17 cellular contexts compared by ENCODE assay signal in the genomic region with DNA sequence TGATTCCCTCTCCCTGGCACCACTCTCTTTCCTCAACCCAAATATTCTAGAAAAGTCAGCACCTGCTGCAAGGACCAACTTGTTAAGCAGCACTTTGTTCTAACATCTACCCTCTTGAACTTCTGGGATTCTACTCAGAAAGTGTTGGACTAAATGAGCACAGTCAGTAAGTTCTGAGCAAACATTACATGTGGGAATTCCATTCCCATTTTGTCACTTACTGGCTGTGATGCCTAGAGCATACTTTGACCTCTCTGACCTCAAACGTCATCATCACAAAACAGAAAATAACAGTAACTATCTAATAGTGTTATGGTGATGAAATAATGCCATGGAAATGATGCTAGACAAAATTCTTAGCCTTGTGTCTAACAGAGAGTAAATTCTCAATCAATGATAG.
DNase-seq lines count a peak whose midpoint lies in the region; ATAC-seq and TF ChIP-seq lines count a peak whose summit lies in the region.
"Had no signal": no experiment of that assay in that cellular context is flagged by ENCODE, and none has a peak within 500 bp of the region (broad histone marks: within the 10 kb centered on the region; RNA-seq: fewer than 3 reads in every experiment).

No MANE protein-coding gene starts in this region.

- H2BK12ac ChIP-seq in mesenchymal stem cell (ENCODE audit: low read length in 2 of 2): no peak overlapping the region

- no peaks in the 10 kb centered on the region for H3K79me1 ChIP-seq in mesenchymal stem cell (replicated peaks; ENCODE audit: low read length, poor library complexity, severe bottlenecking)

- H3K4me1 ChIP-seq in mesenchymal stem cell (ENCODE audit: control insufficient read depth, insufficient read depth, low read depth, low read length) (no peaks in the 10 kb centered on the region), Caco-2 (no peaks in the 10 kb centered on the region)
- H3K4me1 ChIP-seq: A549, HAP-1 had no signal

- no peaks in the 10 kb centered on the region for H3K27me3 ChIP-seq in mesenchymal stem cell (ENCODE audit: control insufficient read depth in 1 of 2, insufficient read depth in 1 of 2, low read length in 2 of 2)
- no peaks in the 10 kb centered on the region for H3K27me3 ChIP-seq in Caco-2 (replicated peaks; ENCODE audit: control insufficient read depth, insufficient read depth, low read length)

- H3K27ac ChIP-seq in RWPE1: no peak overlapping the region
- no peak overlapping the region for H3K27ac ChIP-seq in mesenchymal stem cell (ENCODE audit: low read length, poor library complexity, severe bottlenecking)
- H3K27ac ChIP-seq: A549 had no signal

- intact Hi-C loops in Caco-2 (cut with micrococcal nuclease; ENCODE audit: unreplicated experiment): no loop called here

- H3K4me1 Mint-ChIP-seq in Caco-2 (ENCODE audit: low read depth, unreplicated experiment): no peaks in the 10 kb centered on the region
- H3K4me1 Mint-ChIP-seq: CD14-positive monocyte had no signal

- H3K23ac ChIP-seq in mesenchymal stem cell (ENCODE audit: low read length in 2 of 2): no peak overlapping the region

- ATAC-seq in GM18519 (IDR thresholded peaks at IDR 0.05; ENCODE audit: low FRiP score, unreplicated experiment): no peak
- ATAC-seq: A549, GM12878 had no signal

- H3K4me3 ChIP-seq in epithelial cell of proximal tubule (ENCODE audit: low read depth, low read length): no peak overlapping the region
- H3K4me3 ChIP-seq in mesenchymal stem cell (ENCODE audit: insufficient read depth in 1 of 2, low read depth in 1 of 2, low read length in 2 of 2): no peak overlapping the region
- no peak overlapping the region for H3K4me3 ChIP-seq in Caco-2 (ENCODE audit: low read depth, low read length)
- H3K4me3 ChIP-seq: A549, GM12878, HAP-1 had no signal

- CTCF ChIA-PET in RWPE1 (lab: Yijun Ruan, JAX): interaction anchor here (0.6 kb wide), 1 partner anchor 29 kb away, joined by 3 read pairs; no protein-coding TSS in a partner anchor
- CTCF ChIA-PET in Caco-2 (lab: Charles Lee): no interaction called here

- H3K9ac ChIP-seq in mesenchymal stem cell (ENCODE audit: low read length): no peak overlapping the region

- DNase-seq in H4 (ENCODE audit: low spot score) (peak; percentile 4), RWPE1 (ENCODE audit: low spot score) (peak; percentile 5), epithelial cell of proximal tubule (ENCODE audit: low read depth) (peak; percentile 33), mesenchymal stem cell (peak; percentile 68), Caco-2 (no peak), activated gamma-delta T cell (lab: John Stamatoyannopoulos, UW) (no peak)
- DNase-seq: DMS79, KBM-7, NCI-H1092 treated with DMSO at 0.1 percent for 48 hours, NCI-H187 treated with DMSO at 0.1 percent for 48 hours, NCI-H82, SIG-M5 had no signal

- POLR2A ChIA-PET in RWPE1 (lab: Yijun Ruan, JAX; ENCODE audit: low non-redundant PET): no interaction called here
- POLR2A ChIA-PET in Caco-2 (lab: Charles Lee): no interaction called here

- WGBS in mesenchymal stem cell: no CpG with 5 or more reads among the region's 1 CpG

- H3K9me3 ChIP-seq in mesenchymal stem cell (ENCODE audit: control insufficient read depth, low read length) (no peaks in the 10 kb centered on the region), Caco-2 (no peaks in the 10 kb centered on the region)
- H3K9me3 ChIP-seq: A549, HAP-1 had no signal

- H3K27me3 Mint-ChIP-seq in Caco-2 (ENCODE audit: insufficient read depth, unreplicated experiment): peaks cover 2% of the 10 kb centered on the region

- no peak overlapping the region for H4K8ac ChIP-seq in mesenchymal stem cell (ENCODE audit: low read length)

- no peak overlapping the region for H3K18ac ChIP-seq in mesenchymal stem cell (ENCODE audit: low read depth in 1 of 2, low read length in 2 of 2)

- no peak overlapping the region for H3K4ac ChIP-seq in mesenchymal stem cell (ENCODE audit: low read depth in 1 of 2, low read length in 2 of 2)

- no peak overlapping the region for H2BK120ac ChIP-seq in mesenchymal stem cell (ENCODE audit: low read depth, low read length)

- H3K27ac Mint-ChIP-seq in Caco-2 (ENCODE audit: unreplicated experiment): no peak overlapping the region
- H3K27ac Mint-ChIP-seq: CD14-positive monocyte had no signal

- H3K9me3 Mint-ChIP-seq in Caco-2 (ENCODE audit: unreplicated experiment): no peaks in the 10 kb centered on the region

- no peak overlapping the region for H3K14ac ChIP-seq in mesenchymal stem cell (ENCODE audit: low read length in 2 of 2)

- TF ChIP-seq CTCF in RWPE1 (conservative IDR thresholded peaks at IDR 0.05; ENCODE audit: low read depth): no peak
- no peak for TF ChIP-seq CTCF in epithelial cell of proximal tubule (conservative IDR thresholded peaks at IDR 0.05; ENCODE audit: low read depth, low read length)
- TF ChIP-seq CTCF in Caco-2 (IDR thresholded peaks at IDR 0.05; ENCODE audit: insufficient read depth in 1 of 2, low read depth in 1 of 2, low read length in 1 of 2, severe bottlenecking in 1 of 2, unreplicated experiment in 1 of 2): no peak

- no peak overlapping the region for H2BK15ac ChIP-seq in mesenchymal stem cell (ENCODE audit: low read depth, poor library complexity, severe bottlenecking)

- no peak overlapping the region for H2AK5ac ChIP-seq in mesenchymal stem cell (ENCODE audit: low read length, severe bottlenecking)

- no peak overlapping the region for H3K4me3 Mint-ChIP-seq in Caco-2 (ENCODE audit: unreplicated experiment)
- H3K4me3 Mint-ChIP-seq: CD14-positive monocyte had no signal

- H3K36me3 ChIP-seq in mesenchymal stem cell (ENCODE audit: control insufficient read depth in 1 of 2, insufficient read depth in 2 of 2, low read depth in 1 of 2, low read length in 2 of 2) (no peaks in the 10 kb centered on the region), Caco-2 (ENCODE audit: control insufficient read depth, insufficient read depth, low read length) (no peaks in the 10 kb centered on the region)
- H3K36me3 ChIP-seq: HAP-1 had no signal

- no peaks in the 10 kb centered on the region for H3K36me3 Mint-ChIP-seq in Caco-2 (ENCODE audit: insufficient read depth, unreplicated experiment)
- H3K36me3 Mint-ChIP-seq: CD14-positive monocyte had no signal

- no TSS peak for BruUV-seq in Caco-2 (replicated peaks; lab: Mats Ljungman, UMichigan)

- H2BK5ac ChIP-seq in mesenchymal stem cell (ENCODE audit: low read depth, low read length, poor library complexity, severe bottlenecking): no peak overlapping the region

- H3K4me2 ChIP-seq in mesenchymal stem cell (ENCODE audit: low read length, poor library complexity, severe bottlenecking): no peak overlapping the region
- H3K4me2 ChIP-seq: A549 had no signal

- no peak overlapping the region for H2AFZ ChIP-seq in mesenchymal stem cell (ENCODE audit: low read depth, low read length)

- H4K91ac ChIP-seq in mesenchymal stem cell (ENCODE audit: low read length): no peak overlapping the region

Comparison
In these comparisons a context has a peak if more than half of its experiments do, and no peak if none do; other contexts are left out.
1. DNase-seq: peak in H4 (single experiment), RWPE1 (single experiment), epithelial cell of proximal tubule (single experiment) and mesenchymal stem cell (single experiment); none in Caco-2 (0 of 2) and activated gamma-delta T cell (single experiment).